Comparison of ENCODE assay signal across 5 cellular contexts in the genomic region with DNA sequence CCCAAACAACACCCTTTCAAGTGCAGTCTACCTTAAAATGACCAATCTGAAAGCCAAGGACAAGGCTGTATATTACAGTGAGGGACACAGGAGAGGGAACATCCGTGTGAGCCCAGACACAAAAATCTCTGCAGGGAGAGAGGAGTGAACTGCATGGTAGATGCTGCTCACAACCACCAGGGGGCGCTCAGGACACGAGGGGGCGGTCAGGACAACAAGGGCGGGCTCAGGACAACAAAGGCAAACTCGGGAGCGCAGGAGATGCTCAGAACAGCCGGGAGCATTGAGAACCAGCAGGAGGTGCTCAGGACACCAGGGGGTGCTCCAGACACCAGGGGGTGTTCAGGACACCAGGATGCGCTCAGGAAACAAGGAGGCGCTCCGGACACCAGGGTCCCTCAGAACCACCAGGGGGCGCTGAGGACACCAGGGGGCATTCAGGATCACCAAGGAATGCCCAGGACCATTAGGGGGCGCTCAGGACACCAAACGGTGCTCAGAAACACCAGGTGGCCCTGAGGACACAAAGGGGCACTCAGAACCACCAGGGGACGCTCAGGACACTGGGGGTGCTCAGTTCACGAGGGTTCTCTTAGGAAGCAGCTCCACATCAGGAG.
A peak's percentile ranks its signal among the peaks of the same experiment; 100 is the strongest.
DNase-seq lines count a peak whose midpoint lies in the region; ATAC-seq, FAIRE-seq and TF ChIP-seq lines count a peak whose summit lies in the region.
"Not testable (repeated sequence)": the region's sequence is repeated elsewhere in the genome, so short reads cannot be mapped to it uniquely, and the experiment has no call there.

No MANE protein-coding gene starts in this region.

- H3K79me2 ChIP-seq in DND-41 (ENCODE audit: insufficient read depth, low read length); K562 (ENCODE audit: control insufficient read depth, insufficient read depth, low read length): not testable (repeated sequence)

- not testable (repeated sequence) for H3K4me2 ChIP-seq in DND-41 (ENCODE audit: insufficient read depth, low read length); K562 (ENCODE audit: insufficient read depth, low read length)

- intact Hi-C loops in K562 (cut with micrococcal nuclease), result not testable (repeated sequence)

- WGBS in K562 (ENCODE audit: insufficient coverage, low coverage, missing lambda C conversion rate), result no CpG with 5 or more reads among the region's 16 CpGs

- H3K9ac ChIP-seq in DND-41 (ENCODE audit: low read depth, low read length); K562 (ENCODE audit: insufficient read depth in 1 of 2, low read depth in 2 of 2, low read length in 2 of 2): not testable (repeated sequence)

- H3K4me1 ChIP-seq in DND-41 (ENCODE audit: insufficient read depth, low read length); K562 (replicated peaks in 1 of 2; ENCODE audit: control insufficient read depth in 2 of 2, insufficient read depth in 2 of 2, low read length in 2 of 2): not testable (repeated sequence)

- H4K20me1 ChIP-seq in DND-41 (ENCODE audit: insufficient read depth, low read length); K562 (replicated peaks; ENCODE audit: control insufficient read depth, insufficient read depth, low read length): not testable (repeated sequence)

- peak; percentile 52; the same call in 2 of the 3 replicates for ATAC-seq in DND-41 (ENCODE audit: insufficient read depth, low read depth)
- ATAC-seq in GM18868 (IDR thresholded peaks at IDR 0.05; ENCODE audit: unreplicated experiment), result peak; percentile 52
- peak; percentile 54 for ATAC-seq in HG03354 (IDR thresholded peaks at IDR 0.05; ENCODE audit: poor library complexity, severe bottlenecking, unreplicated experiment)
- ATAC-seq in SK-N-SH treated with all-trans-retinoic acid at 6 μM for 48 hours, result peak; percentile 57
- peak; percentile 100 for ATAC-seq in K562

- not testable (repeated sequence) for H2AFZ ChIP-seq in DND-41 (ENCODE audit: low read depth, low read length); K562 (ENCODE audit: low read depth, low read length)

- not testable (repeated sequence) for TF ChIP-seq CTCF in DND-41 (IDR thresholded peaks at IDR 0.05; ENCODE audit: borderline replicate concordance, extremely low read depth, low read length, poor library complexity, severe bottlenecking); K562 (IDR thresholded peaks at IDR 0.05 in 2 of 3, conservative IDR thresholded peaks at IDR 0.05 in 1 of 3; ENCODE audit: insufficient read depth in 2 of 3, low read depth in 1 of 3, low read length in 3 of 3)

- H3K27ac ChIP-seq in DND-41 (ENCODE audit: low read length); K562 (ENCODE audit: extremely low read depth, low read depth, low read length): not testable (repeated sequence)

- not testable (repeated sequence) for TF ChIP-seq POLR2A in K562 (conservative IDR thresholded peaks at IDR 0.05)

- not testable (repeated sequence) for TF ChIP-seq EP300 in K562 (IDR thresholded peaks at IDR 0.05; ENCODE audit: low read length)

- BruUV-seq in K562 (replicated peaks; lab: Mats Ljungman, UMichigan), result not testable (repeated sequence)

- not testable (repeated sequence) for H3K4me3 ChIP-seq in DND-41 (ENCODE audit: low read depth in 1 of 2, low read length in 2 of 2); K562

- DNase-seq in DND-41; K562 (ENCODE audit: extremely low read depth in 1 of 4, low spot score in 3 of 4): not testable (repeated sequence)

- not testable (repeated sequence) for TF ChIP-seq RAD21 in K562 (CRISPR knock-in tag; conservative IDR thresholded peaks at IDR 0.05 in 1 of 2, IDR thresholded peaks at IDR 0.05 in 1 of 2)

- not testable (repeated sequence) for H3K36me3 ChIP-seq in DND-41 (ENCODE audit: insufficient read depth, low read length); K562 (ENCODE audit: control insufficient read depth, insufficient read depth, low read length)

- not testable (repeated sequence) for H3K9me1 ChIP-seq in K562 (ENCODE audit: control insufficient read depth, insufficient read depth, low read length)

- H3K9me3 ChIP-seq in DND-41 (ENCODE audit: insufficient read depth, low read length, severe bottlenecking); K562 (replicated peaks; ENCODE audit: control insufficient read depth, insufficient read depth, low read depth, low read length): not testable (repeated sequence)

- in situ Hi-C loops in K562 (cut with MboI), result not testable (repeated sequence)

- H3K27me3 ChIP-seq in DND-41 (ENCODE audit: insufficient read depth, low read length, poor library complexity); K562 (ENCODE audit: control insufficient read depth in 2 of 2, insufficient read depth in 2 of 2, low read length in 2 of 2): not testable (repeated sequence)

- peak; percentile 81 for FAIRE-seq in K562 (lab: Jason Lieb, UNC)

- POLR2A ChIA-PET in K562 (lab: Yijun Ruan, JAX), result not testable (repeated sequence)

- CTCF ChIA-PET in K562 (lab: Yijun Ruan, JAX; ENCODE audit: low intra/inter-chr PET ratio), result interaction anchor here (1.0 to 1.3 kb wide), 2 partner anchors 10 to 12 kb away, joined by 4 read pairs; no protein-coding TSS in a partner anchor
